Comparison of ENCODE assay signal across 1 cellular context in genomic region chr2:43729775-43730174, GRCh38.
TF ChIP-seq lines count a peak whose summit lies in the region.

No MANE protein-coding gene starts in this region.

TF ChIP-seq in IMR-90, 13 proteins besides CTCF, POLR2A, EP300 and RAD21:
- TF ChIP-seq MAZ (IDR thresholded peaks at IDR 0.05; ENCODE audit: borderline replicate concordance, low read depth, low read length) (no peak), USF2 (IDR thresholded peaks at IDR 0.05; ENCODE audit: low read depth, low read length) (no peak), FOS (IDR thresholded peaks at IDR 0.05; ENCODE audit: low read depth, low read length) (no peak), MAFK (IDR thresholded peaks at IDR 0.05; ENCODE audit: low read depth, low read length) (no peak)
